ENCODE assay signal across 10 cellular contexts in the genomic region with DNA sequence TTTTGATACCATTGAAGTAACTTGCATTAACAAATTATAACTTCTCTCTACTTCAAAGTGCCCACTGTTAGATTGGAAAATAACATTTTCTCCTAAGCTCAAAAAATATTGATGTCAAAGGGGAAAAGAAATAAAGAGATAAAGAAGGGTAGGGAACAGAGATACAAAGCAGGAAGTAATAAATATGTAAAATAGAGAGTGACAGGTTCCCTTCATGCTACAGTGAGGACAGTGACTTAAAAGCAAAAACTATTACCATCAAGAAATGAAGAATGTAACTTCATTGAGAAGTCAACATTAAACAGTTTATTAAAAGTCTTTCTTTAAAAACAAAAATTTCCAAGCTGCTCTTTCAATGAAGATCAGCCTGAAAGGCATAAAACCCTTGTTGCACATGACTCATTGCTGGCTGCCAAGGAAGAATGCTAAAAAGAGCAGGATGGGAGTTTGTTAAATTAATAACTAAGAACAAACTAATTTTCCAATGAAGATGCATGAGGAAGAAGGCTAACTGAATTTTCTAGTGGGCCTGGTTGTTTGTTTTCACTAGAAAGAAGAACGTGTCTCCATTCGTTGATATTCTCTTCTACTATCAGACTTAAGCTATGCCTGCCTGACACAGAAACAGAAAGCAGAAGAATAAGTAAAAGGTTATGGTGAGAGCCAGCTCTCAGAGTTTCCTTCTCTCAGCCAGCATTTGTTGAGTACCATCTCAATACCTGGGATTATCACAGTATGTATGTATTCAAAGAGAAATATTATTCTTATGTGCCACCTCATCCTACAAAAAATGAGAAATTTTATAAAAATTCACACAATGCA.
DNase-seq lines count a peak whose midpoint lies in the region; ATAC-seq and TF ChIP-seq lines count a peak whose summit lies in the region.
"Had no signal": no experiment of that assay in that cellular context is flagged by ENCODE, and none has a peak within 500 bp of the region (broad histone marks: within the 10 kb centered on the region; RNA-seq: fewer than 3 reads in every experiment).

No MANE protein-coding gene starts in this region.

- H3K4me3 Mint-ChIP-seq in HFFc6, result peak overlapping the region; percentile 63
- no peak overlapping the region for H3K4me3 Mint-ChIP-seq in activated naive CD8-positive, alpha-beta T cell treated with anti-CD3 and anti-CD28 coated beads, Interleukin-2, amount 50 U/mL, for 24 hours

- in situ Hi-C loops in ACHN (cut with HindIII; ENCODE audit: low pct_ligation_motif_present, low pct_unique_long_range_greater_than_20kb, low sequenced_read_pairs), result no loop called here

- H3K9me3 Mint-ChIP-seq in HFFc6, result no peaks in the 10 kb centered on the region
- H3K9me3 Mint-ChIP-seq in activated naive CD8-positive, alpha-beta T cell treated with anti-CD3 and anti-CD28 coated beads, Interleukin-2, amount 50 U/mL, for 24 hours, result no peaks in the 10 kb centered on the region

- peak; percentile 32 for DNase-seq in HFFc6
- DNase-seq in kidney tubule cell (ENCODE audit: low spot score), result peak; percentile 39
- no peak for DNase-seq in ACHN
- no peak for DNase-seq in GM19240 (ENCODE audit: insufficient read length, low spot score)
- no peak for DNase-seq in T1000 (lab: John Stamatoyannopoulos, UW)
- DNase-seq in activated naive CD8-positive, alpha-beta T cell treated with anti-CD3 and anti-CD28 coated beads, Interleukin-2, amount 50 U/mL, for 24 hours, result no peak
- DNase-seq: aorta, heart right ventricle had no signal

- TF ChIP-seq CTCF in HFFc6 (IDR thresholded peaks at IDR 0.05), result no peak

- H3K27me3 Mint-ChIP-seq in HFFc6 (ENCODE audit: insufficient read depth), result no peaks in the 10 kb centered on the region
- peaks cover 2% of the 10 kb centered on the region for H3K27me3 Mint-ChIP-seq in activated naive CD8-positive, alpha-beta T cell treated with anti-CD3 and anti-CD28 coated beads, Interleukin-2, amount 50 U/mL, for 24 hours

- peak overlapping the region; percentile 84 for H3K27ac Mint-ChIP-seq in HFFc6
- no peak overlapping the region for H3K27ac Mint-ChIP-seq in activated naive CD8-positive, alpha-beta T cell treated with anti-CD3 and anti-CD28 coated beads, Interleukin-2, amount 50 U/mL, for 24 hours

- H3K36me3 Mint-ChIP-seq in HFFc6 (ENCODE audit: low read depth), result no peaks in the 10 kb centered on the region
- no peaks in the 10 kb centered on the region for H3K36me3 Mint-ChIP-seq in activated naive CD8-positive, alpha-beta T cell treated with anti-CD3 and anti-CD28 coated beads, Interleukin-2, amount 50 U/mL, for 24 hours (ENCODE audit: low read depth)

- peak; percentile 71 for ATAC-seq in GM18870 (IDR thresholded peaks at IDR 0.05; ENCODE audit: unreplicated experiment)
- ATAC-seq in HG03571 (IDR thresholded peaks at IDR 0.05; ENCODE audit: unreplicated experiment), result peak; percentile 43
- ATAC-seq in activated naive CD8-positive, alpha-beta T cell treated with anti-CD3 and anti-CD28 coated beads, Interleukin-2, amount 50 U/mL, for 24 hours, result no peak
- ATAC-seq: heart right ventricle had no signal

- H3K4me1 Mint-ChIP-seq in HFFc6 (ENCODE audit: low read depth), result peaks cover 68% of the 10 kb centered on the region
- H3K4me1 Mint-ChIP-seq in activated naive CD8-positive, alpha-beta T cell treated with anti-CD3 and anti-CD28 coated beads, Interleukin-2, amount 50 U/mL, for 24 hours, result peaks cover 3% of the 10 kb centered on the region

Comparison
In these comparisons a context has a peak if more than half of its experiments do, and no peak if none do; other contexts are left out.
1. DNase-seq: peak in HFFc6 (single experiment) and kidney tubule cell (single experiment); none in ACHN (single experiment), GM19240 (single experiment), T1000 (single experiment) and activated naive CD8-positive, alpha-beta T cell treated with anti-CD3 and anti-CD28 coated beads, Interleukin-2, amount 50 U/mL, for 24 hours (single experiment).